1 cellular context compared by ENCODE assay signal in the genomic region with DNA sequence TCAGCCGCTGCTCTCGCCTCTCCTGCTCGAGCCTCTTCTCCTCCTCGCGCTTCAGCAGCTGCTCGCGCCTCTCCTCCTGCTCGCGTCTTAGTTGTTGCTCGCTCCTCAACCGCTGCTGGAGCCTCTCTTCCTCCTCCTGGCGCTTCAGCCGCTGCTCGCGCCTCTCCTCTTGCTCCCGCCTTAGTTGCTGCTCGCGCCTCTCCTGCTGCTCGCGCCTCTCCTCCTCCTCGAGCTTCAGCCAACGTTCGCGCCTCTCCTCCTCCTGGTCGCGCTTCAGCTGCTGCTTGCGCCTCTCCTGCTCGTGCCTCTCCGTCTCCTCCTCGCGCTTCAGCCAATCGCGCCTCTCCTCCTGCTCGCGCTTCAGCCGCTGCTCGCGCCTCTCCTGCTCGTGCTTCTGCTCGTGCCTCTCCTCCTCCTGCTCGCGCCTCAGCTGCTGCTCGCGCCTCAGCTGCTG.
TF ChIP-seq lines count a peak whose summit lies in the region.

No MANE protein-coding gene starts in this region.

TF ChIP-seq in WTC11, 78 proteins besides CTCF, POLR2A, EP300 and RAD21 (continued from another document):
- TF ChIP-seq FOXK1 (CRISPR knock-in tag; IDR thresholded peaks at IDR 0.05) (peak; percentile 98), MXD4 (CRISPR knock-in tag; IDR thresholded peaks at IDR 0.05; ENCODE audit: borderline replicate concordance) (no peak), NFYB (CRISPR knock-in tag; conservative IDR thresholded peaks at IDR 0.05; ENCODE audit: low read depth) (no peak; the same call in 1 of the 2 replicates), ZNF219 (CRISPR knock-in tag; IDR thresholded peaks at IDR 0.05; ENCODE audit: borderline replicate concordance) (peak; percentile 93; the same call in 1 of the 2 replicates), RORB (CRISPR knock-in tag; IDR thresholded peaks at IDR 0.05) (no peak), ZNF232 (CRISPR knock-in tag; IDR thresholded peaks at IDR 0.05) (peak; percentile 92; the same call in 1 of the 2 replicates)
- TF ChIP-seq, protein P1, sequence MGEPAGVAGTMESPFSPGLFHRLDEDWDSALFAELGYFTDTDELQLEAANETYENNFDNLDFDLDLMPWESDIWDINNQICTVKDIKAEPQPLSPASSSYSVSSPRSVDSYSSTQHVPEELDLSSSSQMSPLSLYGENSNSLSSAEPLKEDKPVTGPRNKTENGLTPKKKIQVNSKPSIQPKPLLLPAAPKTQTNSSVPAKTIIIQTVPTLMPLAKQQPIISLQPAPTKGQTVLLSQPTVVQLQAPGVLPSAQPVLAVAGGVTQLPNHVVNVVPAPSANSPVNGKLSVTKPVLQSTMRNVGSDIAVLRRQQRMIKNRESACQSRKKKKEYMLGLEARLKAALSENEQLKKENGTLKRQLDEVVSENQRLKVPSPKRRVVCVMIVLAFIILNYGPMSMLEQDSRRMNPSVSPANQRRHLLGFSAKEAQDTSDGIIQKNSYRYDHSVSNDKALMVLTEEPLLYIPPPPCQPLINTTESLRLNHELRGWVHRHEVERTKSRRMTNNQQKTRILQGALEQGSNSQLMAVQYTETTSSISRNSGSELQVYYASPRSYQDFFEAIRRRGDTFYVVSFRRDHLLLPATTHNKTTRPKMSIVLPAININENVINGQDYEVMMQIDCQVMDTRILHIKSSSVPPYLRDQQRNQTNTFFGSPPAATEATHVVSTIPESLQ (CRISPR knock-in tag; IDR thresholded peaks at IDR 0.05) = peak; percentile 94
- TF ChIP-seq, protein P2, sequence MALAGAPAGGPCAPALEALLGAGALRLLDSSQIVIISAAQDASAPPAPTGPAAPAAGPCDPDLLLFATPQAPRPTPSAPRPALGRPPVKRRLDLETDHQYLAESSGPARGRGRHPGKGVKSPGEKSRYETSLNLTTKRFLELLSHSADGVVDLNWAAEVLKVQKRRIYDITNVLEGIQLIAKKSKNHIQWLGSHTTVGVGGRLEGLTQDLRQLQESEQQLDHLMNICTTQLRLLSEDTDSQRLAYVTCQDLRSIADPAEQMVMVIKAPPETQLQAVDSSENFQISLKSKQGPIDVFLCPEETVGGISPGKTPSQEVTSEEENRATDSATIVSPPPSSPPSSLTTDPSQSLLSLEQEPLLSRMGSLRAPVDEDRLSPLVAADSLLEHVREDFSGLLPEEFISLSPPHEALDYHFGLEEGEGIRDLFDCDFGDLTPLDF (CRISPR knock-in tag; IDR thresholded peaks at IDR 0.05) = peak; percentile 92; the same call in 1 of the 2 replicates
- TF ChIP-seq, protein P3, sequence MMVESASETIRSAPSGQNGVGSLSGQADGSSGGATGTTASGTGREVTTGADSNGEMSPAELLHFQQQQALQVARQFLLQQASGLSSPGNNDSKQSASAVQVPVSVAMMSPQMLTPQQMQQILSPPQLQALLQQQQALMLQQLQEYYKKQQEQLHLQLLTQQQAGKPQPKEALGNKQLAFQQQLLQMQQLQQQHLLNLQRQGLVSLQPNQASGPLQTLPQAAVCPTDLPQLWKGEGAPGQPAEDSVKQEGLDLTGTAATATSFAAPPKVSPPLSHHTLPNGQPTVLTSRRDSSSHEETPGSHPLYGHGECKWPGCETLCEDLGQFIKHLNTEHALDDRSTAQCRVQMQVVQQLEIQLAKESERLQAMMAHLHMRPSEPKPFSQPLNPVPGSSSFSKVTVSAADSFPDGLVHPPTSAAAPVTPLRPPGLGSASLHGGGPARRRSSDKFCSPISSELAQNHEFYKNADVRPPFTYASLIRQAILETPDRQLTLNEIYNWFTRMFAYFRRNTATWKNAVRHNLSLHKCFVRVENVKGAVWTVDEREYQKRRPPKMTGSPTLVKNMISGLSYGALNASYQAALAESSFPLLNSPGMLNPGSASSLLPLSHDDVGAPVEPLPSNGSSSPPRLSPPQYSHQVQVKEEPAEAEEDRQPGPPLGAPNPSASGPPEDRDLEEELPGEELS (CRISPR knock-in tag; IDR thresholded peaks at IDR 0.05) = peak; percentile 100
- TF ChIP-seq, protein P4, sequence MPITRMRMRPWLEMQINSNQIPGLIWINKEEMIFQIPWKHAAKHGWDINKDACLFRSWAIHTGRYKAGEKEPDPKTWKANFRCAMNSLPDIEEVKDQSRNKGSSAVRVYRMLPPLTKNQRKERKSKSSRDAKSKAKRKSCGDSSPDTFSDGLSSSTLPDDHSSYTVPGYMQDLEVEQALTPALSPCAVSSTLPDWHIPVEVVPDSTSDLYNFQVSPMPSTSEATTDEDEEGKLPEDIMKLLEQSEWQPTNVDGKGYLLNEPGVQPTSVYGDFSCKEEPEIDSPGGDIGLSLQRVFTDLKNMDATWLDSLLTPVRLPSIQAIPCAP (CRISPR knock-in tag; IDR thresholded peaks at IDR 0.05) = peak; percentile 92
- TF ChIP-seq, protein P5, sequence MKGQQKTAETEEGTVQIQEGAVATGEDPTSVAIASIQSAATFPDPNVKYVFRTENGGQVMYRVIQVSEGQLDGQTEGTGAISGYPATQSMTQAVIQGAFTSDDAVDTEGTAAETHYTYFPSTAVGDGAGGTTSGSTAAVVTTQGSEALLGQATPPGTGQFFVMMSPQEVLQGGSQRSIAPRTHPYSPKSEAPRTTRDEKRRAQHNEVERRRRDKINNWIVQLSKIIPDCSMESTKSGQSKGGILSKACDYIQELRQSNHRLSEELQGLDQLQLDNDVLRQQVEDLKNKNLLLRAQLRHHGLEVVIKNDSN (CRISPR knock-in tag; IDR thresholded peaks at IDR 0.05) = peak; percentile 80; the same call in 1 of the 2 replicates
